In genomic region chr1:154586231-154586630, GRCh38 we compare ENCODE assay signal across 1 cellular context.
TF ChIP-seq lines count a peak whose summit lies in the region.

No MANE protein-coding gene starts in this region.

TF ChIP-seq in HepG2, 621 proteins besides CTCF, POLR2A, EP300 and RAD21:
- TF ChIP-seq DPF2 (CRISPR knock-in tag; IDR thresholded peaks at IDR 0.05; ENCODE audit: borderline replicate concordance, low read depth) (no peak), ZNF20 (CRISPR knock-in tag; IDR thresholded peaks at IDR 0.05) (no peak), MAZ (IDR thresholded peaks at IDR 0.05; ENCODE audit: borderline replicate concordance, low read depth, low read length) (no peak), MAZ (CRISPR knock-in tag; IDR thresholded peaks at IDR 0.05; ENCODE audit: low read depth) (no peak), ATAD3A (CRISPR knock-in tag; IDR thresholded peaks at IDR 0.05) (no peak), MXD3 (CRISPR knock-in tag; IDR thresholded peaks at IDR 0.05) (no peak), E2F5 (CRISPR knock-in tag; conservative IDR thresholded peaks at IDR 0.05) (no peak), TOPORS (CRISPR knock-in tag; IDR thresholded peaks at IDR 0.05) (no peak), ESRRA (CRISPR knock-in tag; IDR thresholded peaks at IDR 0.05; ENCODE audit: low read depth) (no peak), KDM5A (IDR thresholded peaks at IDR 0.05; ENCODE audit: borderline replicate concordance, low read length) (no peak), HNRNPK (IDR thresholded peaks at IDR 0.05; ENCODE audit: low read depth, low read length, poor library complexity, severe bottlenecking) (no peak), ZNF564 (CRISPR knock-in tag; IDR thresholded peaks at IDR 0.05) (no peak), ZNF235 (CRISPR knock-in tag; IDR thresholded peaks at IDR 0.05; ENCODE audit: borderline replicate concordance) (no peak), ZBTB38 (CRISPR knock-in tag; IDR thresholded peaks at IDR 0.05) (no peak), PAX8 (CRISPR knock-in tag; IDR thresholded peaks at IDR 0.05; ENCODE audit: borderline replicate concordance) (no peak), RORA (CRISPR knock-in tag; IDR thresholded peaks at IDR 0.05) (no peak), ZBTB44 (CRISPR knock-in tag; IDR thresholded peaks at IDR 0.05) (no peak), TRIM22 (IDR thresholded peaks at IDR 0.05) (no peak), ZNF264 (CRISPR knock-in tag; IDR thresholded peaks at IDR 0.05) (no peak), ATF4 (CRISPR knock-in tag; IDR thresholded peaks at IDR 0.05) (no peak)
